In genomic region chr19:12364391-12365093, GRCh38 we compare ENCODE assay signal across 8 cellular contexts. TPM values are rescaled to one million over a fixed set of nuclear protein-coding genes. Genes with fewer than 3 reads are reported as not detected.
A peak's percentile ranks its signal among the peaks of the same experiment; 100 is the strongest.
DNase-seq lines count a peak whose midpoint lies in the region; ATAC-seq and TF ChIP-seq lines count a peak whose summit lies in the region.

No MANE protein-coding gene starts in this region.

- peaks cover 10% of the 10 kb centered on the region for H3K4me1 ChIP-seq in OCI-LY7 (ENCODE audit: insufficient read depth, low read length, poor library complexity, severe bottlenecking)

- peaks cover 2% of the 10 kb centered on the region for H3K36me3 Mint-ChIP-seq in central memory CD8-positive, alpha-beta T cell (ENCODE audit: insufficient read depth)

- peaks cover 23% of the 10 kb centered on the region for H3K4me1 Mint-ChIP-seq in central memory CD8-positive, alpha-beta T cell
- peaks cover 25% of the 10 kb centered on the region for H3K4me1 Mint-ChIP-seq in stimulated activated naive CD8-positive, alpha-beta T cell treated with anti-CD3 and anti-CD28 coated beads, Interleukin-15, amount 100 ng/mL, for 72 hours

- H4K20me1 ChIP-seq in OCI-LY7 (ENCODE audit: insufficient read depth, low read length), result no peaks in the 10 kb centered on the region

- H3K4me3 ChIP-seq in GM12875 (ENCODE audit: low read depth, low read length) (peak overlapping the region; percentile 62), OCI-LY7 (ENCODE audit: low read depth, low read length, poor library complexity, severe bottlenecking) (peak overlapping the region; percentile 60)

- CTCF ChIA-PET in OCI-LY7 (lab: Charles Lee; ENCODE audit: unreplicated experiment), result no interaction called here

- no peak overlapping the region; the same call in 1 of the 2 replicates for H2AFZ ChIP-seq in OCI-LY7 (ENCODE audit: low read length)

- no peaks in the 10 kb centered on the region for H3K9me3 Mint-ChIP-seq in central memory CD8-positive, alpha-beta T cell
- H3K9me3 Mint-ChIP-seq in stimulated activated naive CD8-positive, alpha-beta T cell treated with anti-CD3 and anti-CD28 coated beads, Interleukin-15, amount 100 ng/mL, for 72 hours, result no peaks in the 10 kb centered on the region

- no peaks in the 10 kb centered on the region for H3K9me2 ChIP-seq in OCI-LY7 (ENCODE audit: insufficient read depth, low read length)

- no peak overlapping the region for H3K27ac ChIP-seq in OCI-LY7 (ENCODE audit: low read depth, low read length, poor library complexity, severe bottlenecking)

- TF ChIP-seq CTCF in GM12875 (IDR thresholded peaks at IDR 0.05; ENCODE audit: borderline replicate concordance, insufficient read depth, low read depth, low read length) (no peak), OCI-LY7 (conservative IDR thresholded peaks at IDR 0.05; ENCODE audit: low read length) (no peak)

- peaks cover 7% of the 10 kb centered on the region; the same call in 1 of the 2 replicates for H3K9me3 ChIP-seq in OCI-LY7 (ENCODE audit: low read length)

- H3K27me3 Mint-ChIP-seq in central memory CD8-positive, alpha-beta T cell, result peaks cover 8% of the 10 kb centered on the region
- H3K27me3 Mint-ChIP-seq in stimulated activated naive CD8-positive, alpha-beta T cell treated with anti-CD3 and anti-CD28 coated beads, Interleukin-15, amount 100 ng/mL, for 72 hours, result no peaks in the 10 kb centered on the region

- DNase-seq in OCI-LY7 (ENCODE audit: low spot score), result no peak
- DNase-seq in central memory CD8-positive, alpha-beta T cell (ENCODE audit: low spot score in 2 of 2), result no peak
- peak; percentile 48 for DNase-seq in left lobe of liver (ENCODE audit: low spot score)
- DNase-seq in stimulated activated naive CD8-positive, alpha-beta T cell treated with anti-CD3 and anti-CD28 coated beads, Interleukin-15, amount 100 ng/mL, for 72 hours, result peak in 1 of 2 donors; percentile 13
- DNase-seq in SHP77 (lab: John Stamatoyannopoulos, UW), result no peak

- H3K4me3 Mint-ChIP-seq in central memory CD8-positive, alpha-beta T cell, result peak overlapping the region; percentile 94
- peak overlapping the region; percentile 99 to 100 for H3K4me3 Mint-ChIP-seq in stimulated activated naive CD8-positive, alpha-beta T cell treated with anti-CD3 and anti-CD28 coated beads, Interleukin-15, amount 100 ng/mL, for 72 hours

- no peaks in the 10 kb centered on the region for H3K79me2 ChIP-seq in OCI-LY7 (ENCODE audit: insufficient read depth, low read depth, low read length)

- POLR2A ChIA-PET in OCI-LY7 (lab: Charles Lee), result no interaction called here

- no peaks in the 10 kb centered on the region for H3K36me3 ChIP-seq in OCI-LY7 (ENCODE audit: insufficient read depth, low read length)

- no TSS peak for BruUV-seq in OCI-LY7 (replicated peaks; lab: Mats Ljungman, UMichigan)

- intact Hi-C loops in OCI-LY7 (cut with micrococcal nuclease; ENCODE audit: unreplicated experiment), result no loop called here

- H3K4me2 ChIP-seq in OCI-LY7 (ENCODE audit: low read length), result peak overlapping the region; percentile 59; the same call in 1 of the 2 replicates

- peak overlapping the region; percentile 76 for H3K27ac Mint-ChIP-seq in central memory CD8-positive, alpha-beta T cell (ENCODE audit: low read depth)
- H3K27ac Mint-ChIP-seq in stimulated activated naive CD8-positive, alpha-beta T cell treated with anti-CD3 and anti-CD28 coated beads, Interleukin-15, amount 100 ng/mL, for 72 hours, result peak overlapping the region; percentile 83 to 95

- no peak for ATAC-seq in central memory CD8-positive, alpha-beta T cell (replicated peaks; ENCODE audit: extremely low read depth, poor library complexity, severe bottlenecking)
- ATAC-seq in left lobe of liver, result peak; percentile 28
- ATAC-seq in stimulated activated naive CD8-positive, alpha-beta T cell treated with anti-CD3 and anti-CD28 coated beads, Interleukin-15, amount 100 ng/mL, for 72 hours, result no peak
- no peak for ATAC-seq in GM18511 (IDR thresholded peaks at IDR 0.05; ENCODE audit: unreplicated experiment)
- no peak for ATAC-seq in HG03196 (IDR thresholded peaks at IDR 0.05; ENCODE audit: unreplicated experiment)

RNA-seq across cellular contexts. Expression of gene ZNF442, which starts 0.9 kb away (rescaled TPM):
- total RNA-seq in OCI-LY7 (2014; rRNA removed; shearing (Covaris generic)), result 0.19 TPM in 1 of 2 replicates, not detected in the other
- total RNA-seq in OCI-LY7 (2022), result 0.76 and 0.77 TPM in 2 replicates
- 2.6 TPM for total RNA-seq in left lobe of liver

RNA-seq across cellular contexts. Expression of gene ZNF563, which starts 31.1 kb away (rescaled TPM):
- total RNA-seq in OCI-LY7 (2014; rRNA removed; shearing (Covaris generic)), result 3.2 and 5.9 TPM in 2 replicates
- total RNA-seq in OCI-LY7 (2022) (5.9 and 6.6 TPM in 2 replicates), left lobe of liver (4.6 TPM)

RNA-seq across cellular contexts. Expression of gene ZNF799, which starts 36.5 kb away (rescaled TPM):
- total RNA-seq in OCI-LY7 (2014; rRNA removed; shearing (Covaris generic)), result 3.8 and 6.2 TPM in 2 replicates
- total RNA-seq in OCI-LY7 (2022) (7.8 and 8.1 TPM in 2 replicates), left lobe of liver (3.0 TPM)
